19 cellular contexts compared by ENCODE assay signal in the genomic region with DNA sequence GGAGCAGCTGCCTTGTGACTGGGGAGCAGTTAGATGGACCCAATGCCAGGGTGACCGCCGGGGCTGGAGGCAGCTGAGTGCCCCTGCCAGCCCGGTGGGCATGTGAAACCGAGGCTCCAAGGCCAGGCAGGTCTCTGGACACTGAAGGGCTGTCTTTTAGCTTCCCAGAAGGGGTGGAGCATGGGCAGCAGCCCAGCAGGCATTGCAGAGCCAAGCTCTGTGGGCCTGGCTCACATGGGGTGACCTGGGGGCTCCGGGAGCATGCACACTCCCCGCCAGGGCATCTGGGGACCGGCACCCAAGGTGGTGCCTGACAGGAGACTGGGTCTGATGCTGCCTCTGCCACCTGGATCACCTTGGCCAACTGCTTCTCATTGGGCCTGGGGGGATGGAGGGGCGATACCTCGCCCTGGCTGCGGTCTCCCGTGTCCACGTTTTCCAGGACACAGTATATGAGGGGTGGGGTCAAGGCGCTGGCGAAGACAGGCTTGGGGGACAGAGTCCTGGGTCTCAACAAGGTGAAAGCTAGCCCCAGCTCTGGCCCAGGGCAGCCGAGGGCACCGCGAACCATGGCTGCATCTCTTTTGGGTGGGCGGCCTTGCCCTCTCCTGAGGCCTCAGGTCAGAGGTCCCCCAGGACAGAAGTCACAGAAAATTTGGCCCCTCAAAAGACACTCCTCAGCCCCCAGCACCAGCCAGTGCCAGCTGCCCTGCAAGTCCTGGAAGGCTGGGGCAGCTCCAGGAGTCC.
"Had no signal": no experiment of that assay in that cellular context is flagged by ENCODE, and none has a peak within 500 bp of the region (broad histone marks: within the 10 kb centered on the region; RNA-seq: fewer than 3 reads in every experiment).

No MANE protein-coding gene starts in this region.

- H3K9me3 ChIP-seq: SJSA1 had no signal

- H3K4me3 ChIP-seq: K562, SJSA1, SK-N-MC had no signal

- H3K4me1 ChIP-seq: SJSA1 had no signal

- H3K36me3 ChIP-seq: SJSA1 had no signal

- DNase-seq: Kasumi-1, MM.1S, NCI-H1092 treated with DMSO at 0.1 percent for 48 hours, NCI-H1436, NCI-H187, NCI-H2029, NCI-H2081 treated with DMSO at 0.1 percent for 48 hours, NCI-H2171, NCI-H226, NCI-H446, NCI-H510A, NCI-H524 treated with DMSO at 0.1 percent for 48 hours, Right ventricle myocardium superior, RPMI8226, SIG-M5 had no signal

- H3K9ac ChIP-seq: KMS-11 had no signal

- H3K27ac ChIP-seq: KMS-11, SJSA1, SK-N-MC had no signal
